In the genomic region with DNA sequence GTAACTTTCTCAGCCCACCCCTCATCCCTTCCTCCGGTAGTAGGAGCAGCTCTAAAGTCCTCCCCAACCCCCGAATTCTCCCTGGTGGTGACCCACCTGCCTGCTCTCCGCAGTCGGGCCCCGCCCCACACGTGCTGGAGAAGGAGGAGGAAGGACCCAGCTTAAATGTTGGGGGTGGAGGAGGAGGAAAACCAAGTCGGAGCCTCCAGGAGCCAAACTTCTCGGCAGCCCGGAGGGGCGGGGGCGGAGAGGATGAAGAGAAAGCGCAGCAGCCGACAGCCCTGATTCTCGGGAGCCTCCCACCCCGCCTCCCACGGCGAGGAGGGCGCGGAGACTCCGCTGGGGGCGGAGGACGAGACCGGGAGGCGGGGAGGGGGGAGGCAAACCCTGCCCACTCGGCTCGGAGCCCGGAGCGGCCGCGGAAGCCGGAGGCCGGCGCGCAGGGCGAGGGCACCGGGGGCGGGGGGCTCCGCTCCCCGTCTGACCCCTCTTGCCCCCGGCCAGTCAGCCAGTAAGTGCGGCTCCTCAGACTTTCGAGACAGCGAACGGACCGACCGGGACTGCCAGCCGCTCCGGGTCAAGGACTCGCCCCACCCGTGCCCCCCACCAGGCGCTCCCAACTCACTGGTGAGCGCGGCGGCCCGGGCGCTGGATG, we compare ENCODE assay signal across 9 cellular contexts. TPM values are rescaled to one million over a fixed set of nuclear protein-coding genes. Genes with fewer than 3 reads are reported as not detected.
DNase-seq lines count a peak whose midpoint lies in the region; ATAC-seq, FAIRE-seq and TF ChIP-seq lines count a peak whose summit lies in the region.
"Had no signal": no experiment of that assay in that cellular context is flagged by ENCODE, and none has a peak within 500 bp of the region (broad histone marks: within the 10 kb centered on the region; RNA-seq: fewer than 3 reads in every experiment).

A gene with protein sequence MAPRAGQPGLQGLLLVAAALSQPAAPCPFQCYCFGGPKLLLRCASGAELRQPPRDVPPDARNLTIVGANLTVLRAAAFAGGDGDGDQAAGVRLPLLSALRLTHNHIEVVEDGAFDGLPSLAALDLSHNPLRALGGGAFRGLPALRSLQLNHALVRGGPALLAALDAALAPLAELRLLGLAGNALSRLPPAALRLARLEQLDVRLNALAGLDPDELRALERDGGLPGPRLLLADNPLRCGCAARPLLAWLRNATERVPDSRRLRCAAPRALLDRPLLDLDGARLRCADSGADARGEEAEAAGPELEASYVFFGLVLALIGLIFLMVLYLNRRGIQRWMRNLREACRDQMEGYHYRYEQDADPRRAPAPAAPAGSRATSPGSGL (plus strand): TSS at position 394 of the 655 bp plus-strand sequence. CDS start 276 bp downstream, outside the sequence.

- POLR2A ChIA-PET in CD4-positive, alpha-beta memory T cell (lab: Charles Lee; ENCODE audit: partially characterized antibody), result interaction anchor here (1.1 to 3.2 kb wide), 6 partner anchors 10 to 100 kb away, joined by 4 to 25 read pairs (median 9); no protein-coding TSS in a partner anchor
- POLR2A ChIA-PET in K562 (lab: Yijun Ruan, JAX), result interaction anchor here (0.6 to 1.1 kb wide), 4 partner anchors 11 to 26 kb away, joined by 3 to 4 read pairs (median 3); no protein-coding TSS in a partner anchor

- H3K9ac ChIP-seq in K562 (ENCODE audit: insufficient read depth in 1 of 2, low read depth in 2 of 2, low read length in 2 of 2), result peak within 1 kb of the TSS in 1 of 2 experiments; percentile 93; a peak in 2 of 4 replicates

- peaks cover 16% of the 10 kb centered on the region for H3K27me3 ChIP-seq in CD4-positive, alpha-beta memory T cell (ENCODE audit: insufficient read depth, low read length)
- H3K27me3 ChIP-seq in K562 (ENCODE audit: control insufficient read depth in 2 of 2, insufficient read depth in 2 of 2, low read length in 2 of 2), result peaks cover 24 to 56% of the 10 kb centered on the region in 2 experiments
- peaks cover 8% of the 10 kb centered on the region for H3K27me3 ChIP-seq in thoracic aorta (replicated peaks; ENCODE audit: insufficient read depth)

- H3K4me1 Mint-ChIP-seq in CD4-positive, alpha-beta memory T cell, result peaks cover 1 to 16% (median 5%) of the 10 kb centered on the region in 4 donors
- peaks cover 7% of the 10 kb centered on the region for H3K4me1 Mint-ChIP-seq in memory B cell

- TF ChIP-seq CTCF in K562 (IDR thresholded peaks at IDR 0.05 in 2 of 3, conservative IDR thresholded peaks at IDR 0.05 in 1 of 3; ENCODE audit: insufficient read depth in 2 of 3, low read depth in 1 of 3, low read length in 3 of 3), result no peak
- TF ChIP-seq CTCF in thoracic aorta (IDR thresholded peaks at IDR 0.05), result no peak

- H4K20me1 ChIP-seq in K562 (replicated peaks; ENCODE audit: control insufficient read depth, insufficient read depth, low read length), result peaks cover 25% of the 10 kb centered on the region

- no peaks in the 10 kb centered on the region for H3K36me3 ChIP-seq in CD4-positive, alpha-beta memory T cell (ENCODE audit: insufficient read depth, low read length)
- H3K36me3 ChIP-seq in K562 (ENCODE audit: control insufficient read depth, insufficient read depth, low read length) (no peaks in the 10 kb centered on the region), thoracic aorta (no peaks in the 10 kb centered on the region)

- no peaks in the 10 kb centered on the region for H3K9me3 Mint-ChIP-seq in CD4-positive, alpha-beta memory T cell
- no peaks in the 10 kb centered on the region for H3K9me3 Mint-ChIP-seq in memory B cell

- DNase-seq in CD4-positive, alpha-beta memory T cell, result no peak
- DNase-seq in NCI-H1105 treated with DMSO at 0.1 percent for 48 hours (lab: John Stamatoyannopoulos, UW) (peak; percentile 34), K562 (ENCODE audit: extremely low read depth in 1 of 4, low spot score in 3 of 4) (peak; percentile 49 to 72 (median 63)), memory B cell (ENCODE audit: low spot score in 2 of 2) (peak in 1 of 2 donors; percentile 27), thoracic aorta (ENCODE audit: low spot score) (no peak), MV-4-11 (lab: John Stamatoyannopoulos, UW) (no peak), OCI-M1 (lab: John Stamatoyannopoulos, UW) (no peak)

- H3K4me3 ChIP-seq in CD4-positive, alpha-beta memory T cell (ENCODE audit: low read length in 2 of 2), result peak within 1 kb of the TSS in 1 of 2 donors; percentile 47
- peak within 1 kb of the TSS; percentile 51 for H3K4me3 ChIP-seq in K562
- H3K4me3 ChIP-seq in thoracic aorta, result peak within 1 kb of the TSS; percentile 64

- WGBS in K562 (ENCODE audit: insufficient coverage, low coverage, missing lambda C conversion rate), result 4% methylated on average over 14 of the region's 56 CpGs

- in situ Hi-C loops in K562 (cut with MboI), result no loop called here

- H3K4me1 ChIP-seq in CD4-positive, alpha-beta memory T cell (ENCODE audit: insufficient read depth, low read length), result peaks cover 14% of the 10 kb centered on the region
- H3K4me1 ChIP-seq in K562 (replicated peaks in 1 of 2; ENCODE audit: control insufficient read depth in 2 of 2, insufficient read depth in 2 of 2, low read length in 2 of 2), result peaks cover 3 to 23% of the 10 kb centered on the region in 2 experiments; a peak in 4 of 5 replicates
- H3K4me1 ChIP-seq in thoracic aorta (ENCODE audit: control insufficient read depth in 1 of 2, low read depth in 2 of 2), result peaks cover 7 to 21% of the 10 kb centered on the region in 2 donors

- no peaks in the 10 kb centered on the region for H3K79me2 ChIP-seq in K562 (ENCODE audit: control insufficient read depth, insufficient read depth, low read length)

- H3K27ac ChIP-seq in CD4-positive, alpha-beta memory T cell (ENCODE audit: low read depth, low read length), result no peak within 1 kb of the TSS
- H3K27ac ChIP-seq in K562 (ENCODE audit: extremely low read depth, low read depth, low read length), result no peak within 1 kb of the TSS
- H3K27ac ChIP-seq in thoracic aorta, result no peak within 1 kb of the TSS

- H3K9me3 ChIP-seq in CD4-positive, alpha-beta memory T cell (ENCODE audit: control insufficient read depth in 1 of 2, low read length in 2 of 2), result no peaks in the 10 kb centered on the region
- H3K9me3 ChIP-seq in K562 (replicated peaks; ENCODE audit: control insufficient read depth, insufficient read depth, low read depth, low read length) (no peaks in the 10 kb centered on the region), thoracic aorta (no peaks in the 10 kb centered on the region)

- TF ChIP-seq EP300 in K562 (IDR thresholded peaks at IDR 0.05; ENCODE audit: low read length), result no peak

- H3K36me3 Mint-ChIP-seq in CD4-positive, alpha-beta memory T cell, result no peaks in the 10 kb centered on the region
- no peaks in the 10 kb centered on the region for H3K36me3 Mint-ChIP-seq in memory B cell

- intact Hi-C loops in CD4-positive, alpha-beta memory T cell (cut with micrococcal nuclease), result loop anchor here (1.0 to 5.0 kb wide), 3 partner anchors 37 to 312 kb away; no protein-coding TSS in a partner anchor
- intact Hi-C loops in K562 (cut with micrococcal nuclease), result loop anchor here (10.0 kb wide), 1 partner anchor 536 kb away; no protein-coding TSS in a partner anchor

- TF ChIP-seq RAD21 in K562 (CRISPR knock-in tag; conservative IDR thresholded peaks at IDR 0.05 in 1 of 2, IDR thresholded peaks at IDR 0.05 in 1 of 2), result no peak

- peaks cover 4% of the 10 kb centered on the region for H3K9me1 ChIP-seq in K562 (ENCODE audit: control insufficient read depth, insufficient read depth, low read length)

- H3K4me2 ChIP-seq in K562 (ENCODE audit: insufficient read depth, low read length), result peak within 1 kb of the TSS; percentile 77; the same call in 1 of the 2 replicates

- peaks cover 25 to 27% of the 10 kb centered on the region in 2 donors for H3K27me3 Mint-ChIP-seq in CD4-positive, alpha-beta memory T cell
- peaks cover 29% of the 10 kb centered on the region for H3K27me3 Mint-ChIP-seq in memory B cell

- FAIRE-seq in K562 (lab: Jason Lieb, UNC), result no peak
- FAIRE-seq: endometrium had no signal

- no peak for TF ChIP-seq POLR2A in K562 (conservative IDR thresholded peaks at IDR 0.05)

- peak within 1 kb of the TSS; percentile 92 for H2AFZ ChIP-seq in K562 (ENCODE audit: low read depth, low read length)

- ATAC-seq in K562 (no peak), memory B cell (ENCODE audit: low read depth) (no peak), thoracic aorta (ENCODE audit: insufficient number of reproducible peaks, low FRiP score, low read depth) (no peak), HG03039 (IDR thresholded peaks at IDR 0.05; ENCODE audit: unreplicated experiment) (no peak)

- H3K27ac Mint-ChIP-seq in CD4-positive, alpha-beta memory T cell, result peak within 1 kb of the TSS in 2 of 7 donors; percentile 48 to 49
- no peak within 1 kb of the TSS for H3K27ac Mint-ChIP-seq in memory B cell

- peak within 1 kb of the TSS; percentile 59 to 82 (median 76) for H3K4me3 Mint-ChIP-seq in CD4-positive, alpha-beta memory T cell
- H3K4me3 Mint-ChIP-seq in memory B cell, result peak within 1 kb of the TSS; percentile 69

- BruUV-seq in K562 (replicated peaks; lab: Mats Ljungman, UMichigan), result no TSS peak

- CTCF ChIA-PET in CD4-positive, alpha-beta memory T cell (lab: Charles Lee; ENCODE audit: partially characterized antibody), result interaction anchor here (0.8 to 17.1 kb wide), 10 partner anchors 7 to 220 kb away, joined by 3 to 567 read pairs (median 4); no protein-coding TSS in a partner anchor
- CTCF ChIA-PET in K562 (lab: Yijun Ruan, JAX; ENCODE audit: low intra/inter-chr PET ratio), result interaction anchor here (0.7 kb wide), 1 partner anchor 218 kb away, joined by 3 read pairs; no protein-coding TSS in a partner anchor

RNA-seq across cellular contexts. Expression of the gene that starts here (rescaled TPM):
- under 1 TPM; 0.15 to 0.22 TPM for total RNA-seq in CD4-positive, alpha-beta memory T cell
- under 1 TPM; 0.10 to 0.30 TPM for polyA plus RNA-seq in CD4-positive, alpha-beta memory T cell
- total RNA-seq in K562 (2011; cell fraction: chromatin; rRNA removed; ENCODE audit: low replicate concordance), result not detected in 2 replicates
- 0.26 TPM in 1 of 2 replicates, not detected in the other for total RNA-seq in K562 (2011; cell fraction: nucleolus; rRNA removed)
- total RNA-seq in K562 (2011; cell fraction: nucleoplasm; rRNA removed), result 0.15 TPM in 1 of 2 replicates, not detected in the other
- total RNA-seq in K562 (2014; rRNA removed), result not detected in 2 replicates
- not detected in 2 replicates for total RNA-seq in K562 (2014; rRNA removed; fragmentation: Illumina TruSeq; extraction: Trizol)
- 0.04 TPM in 1 of 2 replicates, not detected in the other for total RNA-seq in K562 (2015; rRNA removed; fragmentation: Illumina TruSeq; extraction: Trizol)
- 0.11 and 0.22 TPM in 2 replicates for total RNA-seq in K562 (2021)
- not detected in 2 replicates for polyA plus RNA-seq in K562 (2011; rRNA removed)
- 0.04 TPM in 1 of 2 replicates, not detected in the other for polyA plus RNA-seq in K562 (2011; cell fraction: cytosol; rRNA removed)
- 0.04 TPM in 2 replicates for polyA plus RNA-seq in K562 (2011; cell fraction: nucleus; rRNA removed)
- polyA plus RNA-seq in K562 (2012), result 0.06 and 0.20 TPM in 2 replicates
- polyA plus RNA-seq in K562 (2014; fragmentation: Illumina TruSeq; extraction: Trizol), result 0.06 and 0.11 TPM in 2 replicates
- polyA plus RNA-seq in K562 (2014; fragmentation: Nextera tagmentation; extraction: Ambion mirVana), result not detected
- not detected in 2 replicates for polyA plus RNA-seq in K562 (2014; rRNA removed)
- polyA minus RNA-seq in K562 (2011; rRNA and poly(A)+ RNA removed), result not detected in 2 replicates
- not detected in 2 replicates for polyA minus RNA-seq in K562 (2011; cell fraction: cytosol; rRNA and poly(A)+ RNA removed)
- not detected in 2 replicates for polyA minus RNA-seq in K562 (2011; cell fraction: nucleus; rRNA and poly(A)+ RNA removed)
- under 1 TPM in 1 of 2 donors, not detected in 1; 0.21 TPM for total RNA-seq in thoracic aorta

Comparison
In these comparisons a context has a peak if more than half of its experiments do, and no peak if none do; other contexts are left out.
1. Peak in DNase-seq, H3K4me3 ChIP-seq and H3K4me2 ChIP-seq in K562; RNA of the gene not detected or under 1 TPM.